Comparison of ENCODE assay signal across 10 cellular contexts in genomic region chr7:105782391-105783063, GRCh38.
DNase-seq lines count a peak whose midpoint lies in the region; ATAC-seq, FAIRE-seq and TF ChIP-seq lines count a peak whose summit lies in the region.
"Had no signal": no experiment of that assay in that cellular context is flagged by ENCODE, and none has a peak within 500 bp of the region (broad histone marks: within the 10 kb centered on the region; RNA-seq: fewer than 3 reads in every experiment).

No MANE protein-coding gene starts in this region.

- peak overlapping the region; percentile 34 for H3K4me2 ChIP-seq in skeletal muscle satellite cell (ENCODE audit: low read length)

- H3K4me3 ChIP-seq in bronchial epithelial cell (ENCODE audit: low read depth, low read length) (no peak overlapping the region), skeletal muscle satellite cell (ENCODE audit: low read length) (no peak overlapping the region), A673 (ENCODE audit: low read depth, low read length, poor library complexity, severe bottlenecking) (no peak overlapping the region)

- peaks cover 17% of the 10 kb centered on the region for H3K4me1 ChIP-seq in skeletal muscle satellite cell (ENCODE audit: control insufficient read depth, insufficient read depth, low read length)
- H3K4me1 ChIP-seq in A673 (ENCODE audit: insufficient read depth, low read length, poor library complexity, severe bottlenecking) = peaks cover 25% of the 10 kb centered on the region

- peak overlapping the region; percentile 17 for H3K9ac ChIP-seq in skeletal muscle satellite cell (ENCODE audit: low read depth, low read length)

- CTCF ChIA-PET in A673 (lab: Charles Lee) = no interaction called here

- no peak overlapping the region for H3K27ac ChIP-seq in A673 (ENCODE audit: low read depth, low read length, poor library complexity, severe bottlenecking)

- peaks cover 1% of the 10 kb centered on the region for H3K36me3 ChIP-seq in bronchial epithelial cell (ENCODE audit: control insufficient read depth, insufficient read depth, low read length)
- no peaks in the 10 kb centered on the region for H3K36me3 ChIP-seq in skeletal muscle satellite cell (ENCODE audit: insufficient read depth, low read length)
- H3K36me3 ChIP-seq in A673 (ENCODE audit: insufficient read depth, low read length, poor library complexity, severe bottlenecking) = no peaks in the 10 kb centered on the region

- DNase-seq in COLO829 (ENCODE audit: low spot score) = peak; percentile 58
- DNase-seq in NCI-H226 = peak; percentile 93
- DNase-seq in bronchial epithelial cell (ENCODE audit: low read depth) = peak; percentile 81
- no peak for DNase-seq in NOMO-1 treated with dmso at 0.1 percent for 144 hours (lab: John Stamatoyannopoulos, UW; ENCODE audit: unreplicated experiment)
- DNase-seq in A673 (ENCODE audit: low spot score) = no peak
- DNase-seq: naive B cell, NCI-H2081 treated with DMSO at 0.1 percent for 48 hours had no signal

- no peak for FAIRE-seq in bronchial epithelial cell (lab: Jason Lieb, UNC)

- intact Hi-C loops in A673 (cut with micrococcal nuclease; ENCODE audit: unreplicated experiment) = no loop called here

- H3K9me3 ChIP-seq in skeletal muscle satellite cell (replicated peaks; ENCODE audit: low read length) = no peaks in the 10 kb centered on the region
- no peaks in the 10 kb centered on the region for H3K9me3 ChIP-seq in A673 (ENCODE audit: low read depth, low read length, poor library complexity, severe bottlenecking)

- ATAC-seq in GM21619 (IDR thresholded peaks at IDR 0.05; ENCODE audit: unreplicated experiment) (no peak), HG03095 (IDR thresholded peaks at IDR 0.05; ENCODE audit: unreplicated experiment) (no peak)

- H3K27me3 ChIP-seq in bronchial epithelial cell (ENCODE audit: control insufficient read depth, insufficient read depth, low read length) = no peaks in the 10 kb centered on the region
- H3K27me3 ChIP-seq in skeletal muscle satellite cell (ENCODE audit: control insufficient read depth, insufficient read depth, low read length) = no peaks in the 10 kb centered on the region
- no peaks in the 10 kb centered on the region for H3K27me3 ChIP-seq in A673 (replicated peaks; ENCODE audit: insufficient read depth, low read depth, low read length, poor library complexity)

- no TSS peak for BruUV-seq in A673 (replicated peaks; lab: Mats Ljungman, UMichigan)

- POLR2A ChIA-PET in A673 (lab: Charles Lee; ENCODE audit: low non-redundant PET) = no interaction called here

- TF ChIP-seq CTCF in bronchial epithelial cell (IDR thresholded peaks at IDR 0.05; ENCODE audit: insufficient read depth, low read length, severe bottlenecking) (no peak), A673 (conservative IDR thresholded peaks at IDR 0.05; ENCODE audit: low read depth, low read length) (no peak)

Comparison
In these comparisons a context has a peak if more than half of its experiments do, and no peak if none do; other contexts are left out.
1. DNase-seq: peak in COLO829 (single experiment), NCI-H226 (single experiment) and bronchial epithelial cell (single experiment); none in NOMO-1 treated with dmso at 0.1 percent for 144 hours (single experiment) and A673 (single experiment).